ENCODE assay signal across 8 cellular contexts in genomic region chr17:5438716-5439445, GRCh38. TPM values are rescaled to one million over a fixed set of nuclear protein-coding genes. Genes with fewer than 3 reads are reported as not detected.
DNase-seq lines count a peak whose midpoint lies in the region; ATAC-seq and TF ChIP-seq lines count a peak whose summit lies in the region.

A gene with protein sequence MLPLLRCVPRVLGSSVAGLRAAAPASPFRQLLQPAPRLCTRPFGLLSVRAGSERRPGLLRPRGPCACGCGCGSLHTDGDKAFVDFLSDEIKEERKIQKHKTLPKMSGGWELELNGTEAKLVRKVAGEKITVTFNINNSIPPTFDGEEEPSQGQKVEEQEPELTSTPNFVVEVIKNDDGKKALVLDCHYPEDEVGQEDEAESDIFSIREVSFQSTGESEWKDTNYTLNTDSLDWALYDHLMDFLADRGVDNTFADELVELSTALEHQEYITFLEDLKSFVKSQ (minus strand): TSS chr17:5439155. CDS start chr17:5439073, 82 bp downstream.

- H3K36me3 ChIP-seq in SK-N-SH (replicated peaks in 1 of 2; ENCODE audit: control insufficient read depth in 1 of 2, insufficient read depth in 2 of 2, low read length in 1 of 2) (peaks cover 37 to 46% of the 10 kb centered on the region in 2 experiments), testis (ENCODE audit: low read depth, missing control alignments) (no peaks in the 10 kb centered on the region)

- no peaks in the 10 kb centered on the region for H3K9me2 ChIP-seq in SK-N-SH

- no peak for TF ChIP-seq POLR2A in testis (IDR thresholded peaks at IDR 0.05)

- DNase-seq in HEK293T (ENCODE audit: extremely low spot score) (peak; percentile 94), NAMALWA (ENCODE audit: low spot score) (peak; percentile 88), SK-N-SH (peak; percentile 94), glomerular endothelial cell (ENCODE audit: extremely low read depth, low read depth, low spot score) (peak; percentile 76), omental fat pad (ENCODE audit: low spot score) (peak; percentile 82), testis (peak; percentile 94)
- DNase-seq in activated naive CD4-positive, alpha-beta T cell treated with anti-CD3 and anti-CD28 coated beads, Interleukin-2, amount 50 U/mL, for 16 hours: peak; percentile 90

- H4K20me1 ChIP-seq in SK-N-SH (ENCODE audit: insufficient read depth): no peaks in the 10 kb centered on the region

- H2AFZ ChIP-seq in SK-N-SH (ENCODE audit: low read depth): peak within 1 kb of the TSS; percentile 79

- CTCF ChIA-PET in HEK293T (lab: Yijun Ruan, JAX) (interaction anchor here (0.6 to 1.5 kb wide), 14 partner anchors 8 to 1179 kb away, joined by 3 to 10 read pairs (median 3); partner anchors contain the start of genes DERL2, MIS12 and NUP88), SK-N-SH (lab: Yijun Ruan, JAX) (interaction anchor here (0.6 to 5.5 kb wide), 41 partner anchors 10 to 314 kb away, joined by 3 to 84 read pairs (median 5); partner anchors contain the start of genes DHX33, MIS12, NUP88 and RPAIN)

- 0 out of 4 replicates have a peak, but pooled peaks have one; percentile 9 to 22 for TF ChIP-seq EP300 in SK-N-SH (IDR thresholded peaks at IDR 0.05; ENCODE audit: borderline replicate concordance in 1 of 2, low read depth in 1 of 2, low read length in 1 of 2)

- intact Hi-C loops in testis (cut with DNase I; ENCODE audit: low total_unique reads): no loop called here

- peak; percentile 63 for TF ChIP-seq RAD21 in SK-N-SH (IDR thresholded peaks at IDR 0.05; ENCODE audit: low read length)

- peak within 1 kb of the TSS; percentile 90 for H3K4me2 ChIP-seq in SK-N-SH

- peaks cover 44% of the 10 kb centered on the region for H3K79me2 ChIP-seq in SK-N-SH (ENCODE audit: insufficient read depth)

- H3K4me3 ChIP-seq in GM08714 (ENCODE audit: low read length) (peak within 1 kb of the TSS; percentile 98), SK-N-SH (ENCODE audit: low read depth in 2 of 2, low read length in 1 of 2) (peak within 1 kb of the TSS; percentile 85 to 94), testis (peak within 1 kb of the TSS; percentile 79 to 96)

- 3% methylated on average over 7 of the region's 75 CpGs for WGBS in SK-N-SH (ENCODE audit: low lambda C conversion rate)
- 0% methylated on average over 15 to 75 of the region's 75 CpGs for WGBS in testis, 2 donors

- peak within 1 kb of the TSS; percentile 54 to 86 for H3K27ac ChIP-seq in SK-N-SH (ENCODE audit: low read depth in 2 of 2, low read length in 1 of 2)
- H3K27ac ChIP-seq in testis: peak within 1 kb of the TSS in 1 of 2 donors; percentile 66

- peak; percentile 97 for TF ChIP-seq CTCF in SK-N-SH (IDR thresholded peaks at IDR 0.05)
- TF ChIP-seq CTCF in omental fat pad (IDR thresholded peaks at IDR 0.05): peak in 2 of 3 donors; percentile 89 to 90
- peak; percentile 98 to 99 (median 99) for TF ChIP-seq CTCF in testis (IDR thresholded peaks at IDR 0.05)

- peaks cover 19% of the 10 kb centered on the region for H3F3A ChIP-seq in SK-N-SH (replicated peaks; ENCODE audit: insufficient read depth)

- H3K27me3 ChIP-seq in SK-N-SH (ENCODE audit: insufficient read depth): no peaks in the 10 kb centered on the region
- no peaks in the 10 kb centered on the region for H3K27me3 ChIP-seq in testis

- ATAC-seq in omental fat pad (ENCODE audit: low FRiP score): peak; percentile 98

- H3K4me1 ChIP-seq in SK-N-SH (ENCODE audit: control insufficient read depth in 1 of 2, insufficient read depth in 2 of 2, low read depth in 1 of 2, low read length in 1 of 2): peaks cover 0 to 21% of the 10 kb centered on the region in 2 experiments; a peak in 3 of 4 replicates
- H3K4me1 ChIP-seq in testis: peaks cover 13% of the 10 kb centered on the region

- POLR2A ChIA-PET in HEK293T (lab: Yijun Ruan, JAX) (interaction anchor here (0.8 to 1.9 kb wide), 13 partner anchors 8 to 153 kb away, joined by 3 to 10 read pairs (median 3); partner anchors contain the start of genes DERL2, DHX33, MIS12 and NUP88), SK-N-SH (lab: Yijun Ruan, JAX) (interaction anchor here (1.0 to 1.3 kb wide), 4 partner anchors 9 to 30 kb away, joined by 3 to 7 read pairs (median 4); partner anchors contain the start of genes DHX33, NUP88 and RPAIN)

- H3K9me3 ChIP-seq in SK-N-SH (no peaks in the 10 kb centered on the region), testis (no peaks in the 10 kb centered on the region)

- peak within 1 kb of the TSS; percentile 79 for H3K9ac ChIP-seq in SK-N-SH

TF ChIP-seq in HEK293T, 16 proteins besides CTCF, POLR2A, EP300 and RAD21:
- TF ChIP-seq SP1 (IDR thresholded peaks at IDR 0.05): no peak
- 0 out of 2 replicates have a peak, but pooled peaks have one; percentile 17 for TF ChIP-seq ELF4 (IDR thresholded peaks at IDR 0.05)
- TF ChIP-seq TARDBP (IDR thresholded peaks at IDR 0.05): no peak
- TF ChIP-seq FOXK2 (IDR thresholded peaks at IDR 0.05): no peak
- no peak for TF ChIP-seq FOXA1 (IDR thresholded peaks at IDR 0.05)
- no peak for TF ChIP-seq ZNF384 (IDR thresholded peaks at IDR 0.05)
- TF ChIP-seq CTBP1 (IDR thresholded peaks at IDR 0.05; ENCODE audit: borderline replicate concordance): no peak
- TF ChIP-seq LEF1 (IDR thresholded peaks at IDR 0.05; ENCODE audit: borderline replicate concordance): no peak
- no peak for TF ChIP-seq BHLHE40 (IDR thresholded peaks at IDR 0.05; ENCODE audit: borderline replicate concordance)

TF ChIP-seq in SK-N-SH, 30 proteins besides CTCF, POLR2A, EP300 and RAD21 (continues in another document):
- TF ChIP-seq SIN3A (IDR thresholded peaks at IDR 0.05; ENCODE audit: borderline replicate concordance, low read depth, low read length): peak; percentile 58; the same call in 1 of the 2 replicates
- TF ChIP-seq, protein P1, sequence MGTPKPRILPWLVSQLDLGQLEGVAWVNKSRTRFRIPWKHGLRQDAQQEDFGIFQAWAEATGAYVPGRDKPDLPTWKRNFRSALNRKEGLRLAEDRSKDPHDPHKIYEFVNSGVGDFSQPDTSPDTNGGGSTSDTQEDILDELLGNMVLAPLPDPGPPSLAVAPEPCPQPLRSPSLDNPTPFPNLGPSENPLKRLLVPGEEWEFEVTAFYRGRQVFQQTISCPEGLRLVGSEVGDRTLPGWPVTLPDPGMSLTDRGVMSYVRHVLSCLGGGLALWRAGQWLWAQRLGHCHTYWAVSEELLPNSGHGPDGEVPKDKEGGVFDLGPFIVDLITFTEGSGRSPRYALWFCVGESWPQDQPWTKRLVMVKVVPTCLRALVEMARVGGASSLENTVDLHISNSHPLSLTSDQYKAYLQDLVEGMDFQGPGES (IDR thresholded peaks at IDR 0.05; ENCODE audit: low read depth, low read length): no peak
- TF ChIP-seq RFX5 (IDR thresholded peaks at IDR 0.05; ENCODE audit: low read length): no peak
- TF ChIP-seq YY1 (IDR thresholded peaks at IDR 0.05; ENCODE audit: low read depth): no peak
- peak; percentile 95 for TF ChIP-seq MAX (IDR thresholded peaks at IDR 0.05; ENCODE audit: low read depth)
- TF ChIP-seq MXI1 (IDR thresholded peaks at IDR 0.05; ENCODE audit: low read depth, low read length): peak; percentile 98
- no peak for TF ChIP-seq FOSL2 (IDR thresholded peaks at IDR 0.05; ENCODE audit: borderline replicate concordance, low read depth)
- no peak for TF ChIP-seq RXRA (IDR thresholded peaks at IDR 0.05; ENCODE audit: borderline replicate concordance, low read depth)
- peak; percentile 88 for TF ChIP-seq GABPA (IDR thresholded peaks at IDR 0.05; ENCODE audit: low read depth)
- no peak for TF ChIP-seq EZH2phosphoT487 (IDR thresholded peaks at IDR 0.05; ENCODE audit: borderline replicate concordance, low read depth)
- TF ChIP-seq ZBTB33 (IDR thresholded peaks at IDR 0.05; ENCODE audit: borderline replicate concordance, low read depth): no peak
- peak; percentile 81 for TF ChIP-seq POLR2AphosphoS5 (IDR thresholded peaks at IDR 0.05; ENCODE audit: low read depth, low read length)
- no peak for TF ChIP-seq TCF12 (IDR thresholded peaks at IDR 0.05)
- no peak for TF ChIP-seq CHD2 (IDR thresholded peaks at IDR 0.05; ENCODE audit: low read length, partially characterized antibody)
- TF ChIP-seq USF1 (IDR thresholded peaks at IDR 0.05; ENCODE audit: borderline replicate concordance, low read depth): no peak; the same call in 1 of the 2 replicates
- TF ChIP-seq ELF1 (IDR thresholded peaks at IDR 0.05): peak; percentile 59
- TF ChIP-seq MEF2A (IDR thresholded peaks at IDR 0.05; ENCODE audit: borderline replicate concordance, low read depth): no peak

RNA-seq across cellular contexts. Expression of the gene that starts here (rescaled TPM):
- 269 and 277 TPM in 2 replicates for polyA plus RNA-seq in SK-N-SH (2012; rRNA removed)
- polyA plus RNA-seq in SK-N-SH (2012; cell fraction: cytosol; rRNA removed): 404 and 546 TPM in 2 replicates
- 115 and 147 TPM in 2 replicates for polyA plus RNA-seq in SK-N-SH (2012; cell fraction: nucleus; rRNA removed)
- total RNA-seq in glomerular endothelial cell: 166 and 196 TPM in 2 replicates
- 100 to 1,000 TPM in 2 of 4 donors, 10 to 100 TPM in 2; 89.8 to 149 (median 102) TPM for total RNA-seq in omental fat pad
- total RNA-seq in testis: 100 to 1,000 TPM; 120 to 151 TPM
- 133 TPM for polyA plus RNA-seq in testis (ENCODE audit: insufficient read depth, low read depth, low replicate concordance)
